ENCODE assay signal across 1 cellular context in genomic region chr12:45849289-45849688, GRCh38.
TF ChIP-seq lines count a peak whose summit lies in the region.

No MANE protein-coding gene starts in this region.

TF ChIP-seq in IMR-90, 13 proteins besides CTCF, POLR2A, EP300 and RAD21:
- TF ChIP-seq ELK1 (IDR thresholded peaks at IDR 0.05; ENCODE audit: borderline replicate concordance, low read depth, low read length): no peak
- TF ChIP-seq FOS (IDR thresholded peaks at IDR 0.05; ENCODE audit: low read depth, low read length): 0 out of 2 replicates have a peak, but pooled peaks have one; percentile 52
- TF ChIP-seq CEBPB (IDR thresholded peaks at IDR 0.05; ENCODE audit: low read depth, low read length): no peak
- no peak for TF ChIP-seq USF2 (IDR thresholded peaks at IDR 0.05; ENCODE audit: low read depth, low read length)
